1 cellular context compared by ENCODE assay signal in genomic region chr19:55472463-55472862, GRCh38.
TF ChIP-seq lines count a peak whose summit lies in the region.

No MANE protein-coding gene starts in this region.

TF ChIP-seq in H1, 55 proteins besides CTCF, POLR2A, EP300 and RAD21:
- TF ChIP-seq TCF12 (IDR thresholded peaks at IDR 0.05; ENCODE audit: low read depth, low read length), result no peak
